Comparison of ENCODE assay signal across 8 cellular contexts in genomic region chr12:40446385-40446784, GRCh38.
DNase-seq lines count a peak whose midpoint lies in the region; ATAC-seq and TF ChIP-seq lines count a peak whose summit lies in the region.

No MANE protein-coding gene starts in this region.

- peak; percentile 74 for ATAC-seq in GM18861 (IDR thresholded peaks at IDR 0.05; ENCODE audit: unreplicated experiment)

- H4K20me1 ChIP-seq in smooth muscle cell (ENCODE audit: low read depth), result no peaks in the 10 kb centered on the region

- H3K27me3 ChIP-seq in smooth muscle cell (ENCODE audit: low read depth) (no peaks in the 10 kb centered on the region), colonic mucosa (no peaks in the 10 kb centered on the region)

- no peak for TF ChIP-seq EP300 in Ishikawa (IDR thresholded peaks at IDR 0.05; ENCODE audit: borderline replicate concordance)

- no peak overlapping the region for H3K4me3 ChIP-seq in smooth muscle cell
- H3K4me3 ChIP-seq in colonic mucosa, result no peak overlapping the region

- H3K9me3 ChIP-seq in smooth muscle cell (replicated peaks; ENCODE audit: low read depth), result no peaks in the 10 kb centered on the region
- H3K9me3 ChIP-seq in colonic mucosa, result no peaks in the 10 kb centered on the region

- no peak overlapping the region for H3K27ac ChIP-seq in 22Rv1
- no peak overlapping the region for H3K27ac ChIP-seq in smooth muscle cell (ENCODE audit: low read depth)
- H3K27ac ChIP-seq in colonic mucosa, result no peak overlapping the region

- H3K36me3 ChIP-seq in smooth muscle cell (ENCODE audit: low read depth), result no peaks in the 10 kb centered on the region
- H3K36me3 ChIP-seq in colonic mucosa, result no peaks in the 10 kb centered on the region

- DNase-seq in smooth muscle cell (lab: John Stamatoyannopoulos, UW; ENCODE audit: unreplicated experiment) (no peak), colonic mucosa (no peak), NCI-H2227 (lab: John Stamatoyannopoulos, UW; ENCODE audit: unreplicated experiment) (no peak)
- no peak for DNase-seq in stimulated activated CD4-positive, alpha-beta T cell treated with anti-CD3 and anti-CD28 coated beads, Interleukin-4, amount 100 ng/mL, for 4 hours

- H3K27ac Mint-ChIP-seq in brain, result no peak overlapping the region

- peak; percentile 84 for TF ChIP-seq CTCF in 22Rv1 (IDR thresholded peaks at IDR 0.05)
- peak; percentile 38 to 68 for TF ChIP-seq CTCF in brain (conservative IDR thresholded peaks at IDR 0.05)
- TF ChIP-seq CTCF in smooth muscle cell (IDR thresholded peaks at IDR 0.05; ENCODE audit: borderline replicate concordance, insufficient read depth, poor library complexity, severe bottlenecking), result peak; percentile 49
- TF ChIP-seq CTCF in colonic mucosa (IDR thresholded peaks at IDR 0.05), result no peak

- H3K79me2 ChIP-seq in smooth muscle cell (ENCODE audit: low read depth), result no peaks in the 10 kb centered on the region

- no peaks in the 10 kb centered on the region for H3F3A ChIP-seq in smooth muscle cell (ENCODE audit: low read depth)

- no peak overlapping the region for H3K4me2 ChIP-seq in smooth muscle cell

- peak; percentile 34; the same call in 1 of the 2 replicates for TF ChIP-seq RAD21 in Ishikawa (IDR thresholded peaks at IDR 0.05; ENCODE audit: low read depth)

- H2AFZ ChIP-seq in smooth muscle cell (ENCODE audit: low read depth), result no peak overlapping the region

- no peaks in the 10 kb centered on the region for H3K27me3 Mint-ChIP-seq in brain

- H3K4me1 ChIP-seq in smooth muscle cell (ENCODE audit: low read depth), result no peaks in the 10 kb centered on the region
- H3K4me1 ChIP-seq in colonic mucosa, result no peaks in the 10 kb centered on the region

- no peak overlapping the region for H3K4me3 Mint-ChIP-seq in brain

- intact Hi-C loops in colonic mucosa (cut with DNase I), result no loop called here

- H3K9me3 Mint-ChIP-seq in brain, result peaks cover 0 to 3% (median 0%) of the 10 kb centered on the region in 5 experiments

- H3K9ac ChIP-seq in smooth muscle cell (ENCODE audit: low read depth), result no peak overlapping the region
- no peak overlapping the region for H3K9ac ChIP-seq in colonic mucosa (ENCODE audit: low read depth in 2 of 2, low read length in 2 of 2)

- no peaks in the 10 kb centered on the region for H3K4me1 Mint-ChIP-seq in brain

- no peaks in the 10 kb centered on the region for H3K36me3 Mint-ChIP-seq in brain

TF ChIP-seq in Ishikawa, 13 proteins besides CTCF, POLR2A, EP300 and RAD21:
- TF ChIP-seq CEBPB (IDR thresholded peaks at IDR 0.05) (no peak), CREB1 (IDR thresholded peaks at IDR 0.05; ENCODE audit: low read depth) (no peak), USF1 (IDR thresholded peaks at IDR 0.05) (no peak), MAX (IDR thresholded peaks at IDR 0.05) (no peak), REST (IDR thresholded peaks at IDR 0.05; ENCODE audit: low read depth) (no peak), TEAD4 (IDR thresholded peaks at IDR 0.05) (no peak), TAF1 (IDR thresholded peaks at IDR 0.05; ENCODE audit: low read depth) (no peak), FOXM1 (IDR thresholded peaks at IDR 0.05; ENCODE audit: borderline replicate concordance, low read depth) (no peak), NFIC (IDR thresholded peaks at IDR 0.05) (no peak), ZBTB7A (IDR thresholded peaks at IDR 0.05; ENCODE audit: low read depth) (no peak), TCF12 (IDR thresholded peaks at IDR 0.05; ENCODE audit: low read depth) (no peak)
